ENCODE assay signal across 9 cellular contexts in genomic region chr11:65501530-65502273, GRCh38. TPM values are rescaled to one million over a fixed set of nuclear protein-coding genes. Genes with fewer than 3 reads are reported as not detected.
DNase-seq lines count a peak whose midpoint lies in the region; ATAC-seq lines count a peak whose summit lies in the region.
"Had no signal": no experiment of that assay in that cellular context is flagged by ENCODE, and none has a peak within 500 bp of the region (broad histone marks: within the 10 kb centered on the region; RNA-seq: fewer than 3 reads in every experiment).

No MANE protein-coding gene starts in this region.

- 0% methylated on average over 3 of the region's 3 CpGs for WGBS in right cardiac atrium

- H3K36me3 Mint-ChIP-seq in activated T-cell treated with anti-CD3 and anti-CD28 coated beads, Interleukin-2, amount 50 U/mL, for 72 hours (ENCODE audit: insufficient read depth in 2 of 2), result peaks cover 29 to 38% of the 10 kb centered on the region in 2 donors

- intact Hi-C loops in right cardiac atrium (cut with DNase I), result loop anchor here in 1 of 4 donors (5.0 kb wide), 1 partner anchor 74 kb away; no protein-coding TSS in a partner anchor

- peak overlapping the region; percentile 59 for H3K4me3 ChIP-seq in SJSA1
- H3K4me3 ChIP-seq in right cardiac atrium (ENCODE audit: low read length), result peak overlapping the region; percentile 95

- H3K27me3 ChIP-seq in SJSA1 (replicated peaks), result peaks cover 44% of the 10 kb centered on the region
- no peaks in the 10 kb centered on the region for H3K27me3 ChIP-seq in right cardiac atrium (ENCODE audit: control insufficient read depth, insufficient read depth)

- peaks cover 49% of the 10 kb centered on the region for H3K4me1 ChIP-seq in SJSA1 (replicated peaks)
- peaks cover 2% of the 10 kb centered on the region for H3K4me1 ChIP-seq in right cardiac atrium (ENCODE audit: control insufficient read depth, insufficient read depth, low read length)

- H3K9me3 Mint-ChIP-seq in activated T-cell treated with anti-CD3 and anti-CD28 coated beads, Interleukin-2, amount 50 U/mL, for 72 hours, result no peaks in the 10 kb centered on the region
- H3K9me3 Mint-ChIP-seq: activated naive CD8-positive, alpha-beta T cell treated with anti-CD3 and anti-CD28 coated beads, Interleukin-2, amount 10 ng/mL, durations not matched to agents 7 days and 5 days had no signal

- H3K27ac ChIP-seq in SJSA1 (peak overlapping the region; percentile 98), right cardiac atrium (ENCODE audit: low read length) (peak overlapping the region; percentile 75), substantia nigra (ENCODE audit: low read depth, low read length, poor library complexity, severe bottlenecking) (peak overlapping the region; percentile 100)

- H3K9me3 ChIP-seq in SJSA1 (replicated peaks), result peaks cover 6% of the 10 kb centered on the region; the same call in 1 of the 2 replicates
- H3K9me3 ChIP-seq in right cardiac atrium (ENCODE audit: control insufficient read depth, low read length), result no peaks in the 10 kb centered on the region

- DNase-seq in NCI-H2107 treated with DMSO at 0.1 percent for 48 hours (lab: John Stamatoyannopoulos, UW; ENCODE audit: unreplicated experiment), result peak; percentile 75
- no peak for DNase-seq in NCI-H2107 (lab: John Stamatoyannopoulos, UW)
- DNase-seq in SJSA1 (ENCODE audit: low read depth in 1 of 2, low spot score in 2 of 2), result peak in 1 of 2 experiments; percentile 78
- peak in 1 of 3 donors; percentile 4 for DNase-seq in right cardiac atrium
- DNase-seq in substantia nigra (lab: John Stamatoyannopoulos, UW), result peak in 3 of 49 donors; percentile 25 to 31 (median 30)
- no peak for DNase-seq in activated T-cell treated with anti-CD3 and anti-CD28 coated beads, Interleukin-2, amount 50 U/mL, for 72 hours
- DNase-seq: activated naive CD8-positive, alpha-beta T cell treated with anti-CD3 and anti-CD28 coated beads, Interleukin-2, amount 10 ng/mL, durations not matched to agents 7 days and 5 days had no signal

- H3K27me3 Mint-ChIP-seq in activated T-cell treated with anti-CD3 and anti-CD28 coated beads, Interleukin-2, amount 50 U/mL, for 72 hours (ENCODE audit: low read depth), result no peaks in the 10 kb centered on the region
- H3K27me3 Mint-ChIP-seq: activated naive CD8-positive, alpha-beta T cell treated with anti-CD3 and anti-CD28 coated beads, Interleukin-2, amount 10 ng/mL, durations not matched to agents 7 days and 5 days had no signal

- peaks cover 77% of the 10 kb centered on the region for H3K36me3 ChIP-seq in SJSA1

- no peak overlapping the region for H3K27ac Mint-ChIP-seq in activated T-cell treated with anti-CD3 and anti-CD28 coated beads, Interleukin-2, amount 50 U/mL, for 72 hours
- H3K27ac Mint-ChIP-seq: activated naive CD8-positive, alpha-beta T cell treated with anti-CD3 and anti-CD28 coated beads, Interleukin-2, amount 10 ng/mL, durations not matched to agents 7 days and 5 days had no signal

- H3K4me3 Mint-ChIP-seq in activated T-cell treated with anti-CD3 and anti-CD28 coated beads, Interleukin-2, amount 50 U/mL, for 72 hours, result no peak overlapping the region
- H3K4me3 Mint-ChIP-seq: activated naive CD8-positive, alpha-beta T cell treated with anti-CD3 and anti-CD28 coated beads, Interleukin-2, amount 10 ng/mL, durations not matched to agents 7 days and 5 days had no signal

- peaks cover 35% of the 10 kb centered on the region for H3K4me1 Mint-ChIP-seq in activated T-cell treated with anti-CD3 and anti-CD28 coated beads, Interleukin-2, amount 50 U/mL, for 72 hours (ENCODE audit: low read depth)

- ATAC-seq in right cardiac atrium, result no peak
- no peak for ATAC-seq in GM18498 (IDR thresholded peaks at IDR 0.05; ENCODE audit: unreplicated experiment)
- no peak for ATAC-seq in HG02588 (IDR thresholded peaks at IDR 0.05; ENCODE audit: unreplicated experiment)
- no peak for ATAC-seq in activated T-cell treated with anti-CD3 and anti-CD28 coated beads, Interleukin-2, amount 50 U/mL, for 72 hours (replicated peaks in 1 of 2)

RNA-seq across cellular contexts. Expression of gene MALAT1, which starts 2.9 kb away (rescaled TPM):
- 1,620 and 2,210 TPM in 2 replicates for total RNA-seq in SJSA1 (2014; rRNA removed; shearing (Covaris generic))
- 1,000 to 10,000 TPM; 3,773 to 5,353 (median 5,000) TPM for total RNA-seq in right cardiac atrium
- polyA plus RNA-seq in right cardiac atrium, result 1,948 TPM
- total RNA-seq in activated T-cell treated with anti-CD3 and anti-CD28 coated beads, Interleukin-2, amount 50 U/mL, for 72 hours, result over 10,000 TPM in 1 of 2 donors, 1,000 to 10,000 TPM in 1; 8,391 to 13,279 TPM

RNA-seq across cellular contexts. Expression of gene SCYL1, which starts 23.2 kb away (rescaled TPM):
- 103 and 130 TPM in 2 replicates for total RNA-seq in SJSA1 (2014; rRNA removed; shearing (Covaris generic))
- 10 to 100 TPM; 59.9 to 65.2 (median 62.8) TPM for total RNA-seq in right cardiac atrium
- 56.6 TPM for polyA plus RNA-seq in right cardiac atrium
- 10 to 100 TPM; 77.9 to 83.4 TPM for total RNA-seq in activated T-cell treated with anti-CD3 and anti-CD28 coated beads, Interleukin-2, amount 50 U/mL, for 72 hours

RNA-seq across cellular contexts. Expression of gene LTBP3, which starts 56.5 kb away (rescaled TPM):
- total RNA-seq in SJSA1 (2014; rRNA removed; shearing (Covaris generic)), result 22.9 and 52.0 TPM in 2 replicates
- total RNA-seq in right cardiac atrium, result 100 to 1,000 TPM; 128 to 161 (median 140) TPM
- polyA plus RNA-seq in right cardiac atrium, result 60.2 TPM
- total RNA-seq in activated T-cell treated with anti-CD3 and anti-CD28 coated beads, Interleukin-2, amount 50 U/mL, for 72 hours, result 100 to 1,000 TPM; 106 TPM
